Comparison of ENCODE assay signal across 1 cellular context in the genomic region with DNA sequence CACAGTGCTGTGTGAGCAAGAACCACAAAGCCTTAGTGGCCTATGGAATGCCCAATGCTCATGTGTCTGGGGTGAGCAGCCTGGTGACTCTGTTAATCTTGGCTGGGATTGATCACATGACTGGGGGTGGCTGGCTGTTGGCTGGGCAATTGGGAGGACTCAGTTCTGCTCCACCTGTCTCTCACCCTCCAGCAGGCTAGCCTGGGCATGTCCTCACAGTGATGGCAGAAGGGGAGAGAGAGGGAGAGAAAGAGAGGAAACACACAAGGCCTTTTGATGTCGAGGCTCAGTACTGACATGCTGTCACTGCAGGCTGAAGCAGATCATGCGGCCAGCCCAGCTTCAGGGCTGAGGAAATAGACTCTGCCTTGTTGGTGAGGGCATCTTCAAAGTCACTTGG.
TF ChIP-seq lines count a peak whose summit lies in the region.

No MANE protein-coding gene starts in this region.

TF ChIP-seq in WTC11, 78 proteins besides CTCF, POLR2A, EP300 and RAD21 (continued from another document):
- TF ChIP-seq, protein P1, sequence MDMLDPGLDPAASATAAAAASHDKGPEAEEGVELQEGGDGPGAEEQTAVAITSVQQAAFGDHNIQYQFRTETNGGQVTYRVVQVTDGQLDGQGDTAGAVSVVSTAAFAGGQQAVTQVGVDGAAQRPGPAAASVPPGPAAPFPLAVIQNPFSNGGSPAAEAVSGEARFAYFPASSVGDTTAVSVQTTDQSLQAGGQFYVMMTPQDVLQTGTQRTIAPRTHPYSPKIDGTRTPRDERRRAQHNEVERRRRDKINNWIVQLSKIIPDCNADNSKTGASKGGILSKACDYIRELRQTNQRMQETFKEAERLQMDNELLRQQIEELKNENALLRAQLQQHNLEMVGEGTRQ (CRISPR knock-in tag; IDR thresholded peaks at IDR 0.05): peak; percentile 80
